8 cellular contexts compared by ENCODE assay signal in the genomic region with DNA sequence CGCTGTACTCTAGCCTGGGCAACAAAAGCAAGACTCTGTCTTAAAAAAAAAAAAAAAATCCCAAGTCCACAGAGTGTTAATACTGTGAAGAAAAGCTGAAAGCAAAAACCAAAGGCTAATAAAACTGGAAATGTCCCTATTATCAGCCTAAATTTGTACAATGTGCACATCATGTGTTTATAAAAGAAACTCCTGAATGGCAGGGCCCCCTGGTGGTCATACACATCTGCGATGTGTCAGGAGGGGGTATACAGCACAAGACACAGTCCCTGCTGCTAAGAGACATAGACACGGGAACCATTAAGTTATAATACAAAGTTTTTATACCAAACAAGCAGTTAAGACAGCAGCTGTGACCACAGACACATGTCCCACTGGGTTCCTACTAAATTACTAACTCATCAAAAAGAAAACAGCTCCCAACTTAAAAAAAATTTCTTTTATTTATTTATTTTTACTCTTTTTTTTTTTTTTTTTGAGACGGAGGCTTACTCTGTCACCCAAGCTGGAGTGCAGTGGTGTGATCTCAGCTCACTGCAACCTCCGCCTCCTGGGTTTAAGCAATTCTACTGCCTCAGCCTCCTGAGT. TPM values are rescaled to one million over a fixed set of nuclear protein-coding genes. Genes with fewer than 3 reads are reported as not detected.
A peak's percentile ranks its signal among the peaks of the same experiment; 100 is the strongest.
DNase-seq lines count a peak whose midpoint lies in the region; TF ChIP-seq lines count a peak whose summit lies in the region.

No MANE protein-coding gene starts in this region.

- POLR2A ChIA-PET in RWPE1 (lab: Yijun Ruan, JAX; ENCODE audit: low non-redundant PET): no interaction called here

- H3K4me1 Mint-ChIP-seq in IgD-negative memory B cell: peaks cover 5 to 12% (median 6%) of the 10 kb centered on the region in 3 donors

- H3K4me3 Mint-ChIP-seq in IgD-negative memory B cell: no peak overlapping the region

- H3K4me1 ChIP-seq in osteoblast (ENCODE audit: insufficient read depth, low read length) (no peaks in the 10 kb centered on the region), tibial nerve (peaks cover 0 to 12% (median 0%) of the 10 kb centered on the region in 4 donors)

- TF ChIP-seq CTCF in RWPE1 (conservative IDR thresholded peaks at IDR 0.05; ENCODE audit: low read depth): peak; percentile 88
- peak; percentile 89 for TF ChIP-seq CTCF in osteoblast (IDR thresholded peaks at IDR 0.05; ENCODE audit: extremely low read depth, low read depth, low read length)
- peak; percentile 62 to 74 (median 68) for TF ChIP-seq CTCF in tibial nerve (IDR thresholded peaks at IDR 0.05)

- H4K20me1 ChIP-seq in osteoblast (ENCODE audit: insufficient read depth, low read length): no peaks in the 10 kb centered on the region

- H3K9me3 ChIP-seq in osteoblast (ENCODE audit: low read depth, low read length): no peaks in the 10 kb centered on the region
- H3K9me3 ChIP-seq in tibial nerve: no peaks in the 10 kb centered on the region

- no peaks in the 10 kb centered on the region for H3K27me3 ChIP-seq in osteoblast (ENCODE audit: insufficient read depth, low read length)
- no peaks in the 10 kb centered on the region for H3K27me3 ChIP-seq in tibial nerve

- H3K36me3 Mint-ChIP-seq in IgD-negative memory B cell: peaks cover 2% of the 10 kb centered on the region

- H3K4me3 ChIP-seq in osteoblast (ENCODE audit: insufficient read depth, low read length) (no peak overlapping the region), tibial nerve (no peak overlapping the region)

- CTCF ChIA-PET in RWPE1 (lab: Yijun Ruan, JAX): interaction anchor here (0.6 to 1.4 kb wide), 9 partner anchors 8 to 183 kb away, joined by 3 to 7 read pairs (median 4); a partner anchor contains a TSS

- WGBS in tibial nerve, 2 donors: 43 to 44% methylated on average over 5 of the region's 5 CpGs

- no peaks in the 10 kb centered on the region for H3K9me3 Mint-ChIP-seq in IgD-negative memory B cell

- H3K27me3 Mint-ChIP-seq in IgD-negative memory B cell: no peaks in the 10 kb centered on the region

- no peaks in the 10 kb centered on the region for H3K79me2 ChIP-seq in osteoblast (ENCODE audit: insufficient read depth, low read length)

- peak overlapping the region; percentile 1 to 90 (median 63) for H3K27ac Mint-ChIP-seq in IgD-negative memory B cell

- no peak overlapping the region for H3K4me2 ChIP-seq in osteoblast (ENCODE audit: insufficient read depth, low read length)

- H3K36me3 ChIP-seq in osteoblast (ENCODE audit: insufficient read depth, low read length): peaks cover 33% of the 10 kb centered on the region
- H3K36me3 ChIP-seq in tibial nerve: peaks cover 0 to 67% (median 0%) of the 10 kb centered on the region in 3 donors

- H2AFZ ChIP-seq in osteoblast (ENCODE audit: low read length): no peak overlapping the region

- TF ChIP-seq POLR2A in tibial nerve (IDR thresholded peaks at IDR 0.05): no peak

- TF ChIP-seq EP300 in tibial nerve (IDR thresholded peaks at IDR 0.05): peak in 1 of 2 donors; percentile 44

- H3K27ac ChIP-seq in RWPE1: no peak overlapping the region; the same call in 1 of the 2 replicates
- no peak overlapping the region for H3K27ac ChIP-seq in osteoblast (ENCODE audit: low read depth, low read length)
- peak overlapping the region in 1 of 4 donors; percentile 16 for H3K27ac ChIP-seq in tibial nerve

- peak; percentile 33 to 49 for DNase-seq in NCI-H187 (lab: John Stamatoyannopoulos, UW)
- DNase-seq in NCI-H187 treated with DMSO at 0.1 percent for 48 hours (lab: John Stamatoyannopoulos, UW): no peak
- DNase-seq in RWPE1 (ENCODE audit: low spot score): peak; percentile 78
- peak; percentile 56 to 57 for DNase-seq in activated T-helper 1 cell treated with anti-CD3 and anti-CD28 coated beads, Interleukin-2, amount 50 U/mL, for 16 hours (ENCODE audit: low read depth in 1 of 2, low spot score in 1 of 2)
- peak; percentile 78 for DNase-seq in fibroblast of the conjunctiva (ENCODE audit: low read depth)
- DNase-seq in osteoblast (ENCODE audit: insufficient read length, low spot score, missing footprints): peak; percentile 95
- peak; percentile 74 to 90 for DNase-seq in tibial nerve (ENCODE audit: low spot score in 2 of 2)

RNA-seq across cellular contexts. Expression of a gene that starts 31.0 kb away (rescaled TPM):
- polyA plus RNA-seq in IgD-negative memory B cell: 106 TPM
- 51.0 and 61.6 TPM in 2 replicates for total RNA-seq in osteoblast
- total RNA-seq in tibial nerve: 10 to 100 TPM; 15.7 to 41.4 (median 20.3) TPM
